In genomic region chr7:43460733-43461348, GRCh38 we compare ENCODE assay signal across 1 cellular context.
A peak's percentile ranks its signal among the peaks of the same experiment; 100 is the strongest.
TF ChIP-seq lines count a peak whose summit lies in the region.

No MANE protein-coding gene starts in this region.

TF ChIP-seq in HepG2, 621 proteins besides CTCF, POLR2A, EP300 and RAD21 (continued from another document and continues in another):
- TF ChIP-seq, protein P1, sequence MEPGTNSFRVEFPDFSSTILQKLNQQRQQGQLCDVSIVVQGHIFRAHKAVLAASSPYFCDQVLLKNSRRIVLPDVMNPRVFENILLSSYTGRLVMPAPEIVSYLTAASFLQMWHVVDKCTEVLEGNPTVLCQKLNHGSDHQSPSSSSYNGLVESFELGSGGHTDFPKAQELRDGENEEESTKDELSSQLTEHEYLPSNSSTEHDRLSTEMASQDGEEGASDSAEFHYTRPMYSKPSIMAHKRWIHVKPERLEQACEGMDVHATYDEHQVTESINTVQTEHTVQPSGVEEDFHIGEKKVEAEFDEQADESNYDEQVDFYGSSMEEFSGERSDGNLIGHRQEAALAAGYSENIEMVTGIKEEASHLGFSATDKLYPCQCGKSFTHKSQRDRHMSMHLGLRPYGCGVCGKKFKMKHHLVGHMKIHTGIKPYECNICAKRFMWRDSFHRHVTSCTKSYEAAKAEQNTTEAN (CRISPR knock-in tag; conservative IDR thresholded peaks at IDR 0.05), result no peak
- TF ChIP-seq SRSF1 (optimal IDR thresholded peaks at IDR 0.05; ENCODE audit: low read depth, low read length), result no peak
- no peak for TF ChIP-seq RBM39 (IDR thresholded peaks at IDR 0.05; ENCODE audit: low read depth, low read length, poor library complexity, severe bottlenecking)
- no peak for TF ChIP-seq MLLT10 (CRISPR knock-in tag; IDR thresholded peaks at IDR 0.05)
- TF ChIP-seq ZNF703 (CRISPR knock-in tag; IDR thresholded peaks at IDR 0.05; ENCODE audit: borderline replicate concordance), result no peak
- TF ChIP-seq, protein P2, sequence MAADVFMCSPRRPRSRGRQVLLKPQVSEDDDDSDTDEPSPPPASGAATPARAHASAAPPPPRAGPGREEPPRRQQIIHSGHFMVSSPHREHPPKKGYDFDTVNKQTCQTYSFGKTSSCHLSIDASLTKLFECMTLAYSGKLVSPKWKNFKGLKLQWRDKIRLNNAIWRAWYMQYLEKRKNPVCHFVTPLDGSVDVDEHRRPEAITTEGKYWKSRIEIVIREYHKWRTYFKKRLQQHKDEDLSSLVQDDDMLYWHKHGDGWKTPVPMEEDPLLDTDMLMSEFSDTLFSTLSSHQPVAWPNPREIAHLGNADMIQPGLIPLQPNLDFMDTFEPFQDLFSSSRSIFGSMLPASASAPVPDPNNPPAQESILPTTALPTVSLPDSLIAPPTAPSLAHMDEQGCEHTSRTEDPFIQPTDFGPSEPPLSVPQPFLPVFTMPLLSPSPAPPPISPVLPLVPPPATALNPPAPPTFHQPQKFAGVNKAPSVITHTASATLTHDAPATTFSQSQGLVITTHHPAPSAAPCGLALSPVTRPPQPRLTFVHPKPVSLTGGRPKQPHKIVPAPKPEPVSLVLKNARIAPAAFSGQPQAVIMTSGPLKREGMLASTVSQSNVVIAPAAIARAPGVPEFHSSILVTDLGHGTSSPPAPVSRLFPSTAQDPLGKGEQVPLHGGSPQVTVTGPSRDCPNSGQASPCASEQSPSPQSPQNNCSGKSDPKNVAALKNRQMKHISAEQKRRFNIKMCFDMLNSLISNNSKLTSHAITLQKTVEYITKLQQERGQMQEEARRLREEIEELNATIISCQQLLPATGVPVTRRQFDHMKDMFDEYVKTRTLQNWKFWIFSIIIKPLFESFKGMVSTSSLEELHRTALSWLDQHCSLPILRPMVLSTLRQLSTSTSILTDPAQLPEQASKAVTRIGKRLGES (CRISPR knock-in tag; IDR thresholded peaks at IDR 0.05; ENCODE audit: borderline replicate concordance), result no peak
- TF ChIP-seq HBP1 (CRISPR knock-in tag; IDR thresholded peaks at IDR 0.05; ENCODE audit: low read depth), result no peak
- TF ChIP-seq ZNF552 (CRISPR knock-in tag; IDR thresholded peaks at IDR 0.05; ENCODE audit: borderline replicate concordance), result no peak
- TF ChIP-seq RFXANK (CRISPR knock-in tag; IDR thresholded peaks at IDR 0.05), result no peak
- TF ChIP-seq JUND (CRISPR knock-in tag; IDR thresholded peaks at IDR 0.05), result no peak
- TF ChIP-seq ZBTB7B (CRISPR knock-in tag; IDR thresholded peaks at IDR 0.05), result no peak
- no peak for TF ChIP-seq ZNF282 (IDR thresholded peaks at IDR 0.05; ENCODE audit: partially characterized antibody)
- peak; percentile 59; the same call in 1 of the 2 replicates for TF ChIP-seq CEBPG (CRISPR knock-in tag; IDR thresholded peaks at IDR 0.05)
- no peak for TF ChIP-seq NFKBIZ (CRISPR knock-in tag; IDR thresholded peaks at IDR 0.05)
- TF ChIP-seq, protein P3, sequence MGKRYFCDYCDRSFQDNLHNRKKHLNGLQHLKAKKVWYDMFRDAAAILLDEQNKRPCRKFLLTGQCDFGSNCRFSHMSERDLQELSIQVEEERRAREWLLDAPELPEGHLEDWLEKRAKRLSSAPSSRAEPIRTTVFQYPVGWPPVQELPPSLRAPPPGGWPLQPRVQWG (CRISPR knock-in tag; IDR thresholded peaks at IDR 0.05; ENCODE audit: borderline replicate concordance, low read depth), result no peak
- no peak for TF ChIP-seq MTF1 (CRISPR knock-in tag; IDR thresholded peaks at IDR 0.05)
- no peak for TF ChIP-seq ZNF878 (CRISPR knock-in tag; IDR thresholded peaks at IDR 0.05)
- TF ChIP-seq MAZ (IDR thresholded peaks at IDR 0.05; ENCODE audit: borderline replicate concordance, low read depth, low read length), result no peak
- TF ChIP-seq MAZ (CRISPR knock-in tag; IDR thresholded peaks at IDR 0.05; ENCODE audit: low read depth), result no peak
- TF ChIP-seq ZNF296 (CRISPR knock-in tag; conservative IDR thresholded peaks at IDR 0.05), result no peak
- no peak; the same call in 1 of the 2 replicates for TF ChIP-seq ZMYM4 (CRISPR knock-in tag; IDR thresholded peaks at IDR 0.05)
- TF ChIP-seq, protein P4, sequence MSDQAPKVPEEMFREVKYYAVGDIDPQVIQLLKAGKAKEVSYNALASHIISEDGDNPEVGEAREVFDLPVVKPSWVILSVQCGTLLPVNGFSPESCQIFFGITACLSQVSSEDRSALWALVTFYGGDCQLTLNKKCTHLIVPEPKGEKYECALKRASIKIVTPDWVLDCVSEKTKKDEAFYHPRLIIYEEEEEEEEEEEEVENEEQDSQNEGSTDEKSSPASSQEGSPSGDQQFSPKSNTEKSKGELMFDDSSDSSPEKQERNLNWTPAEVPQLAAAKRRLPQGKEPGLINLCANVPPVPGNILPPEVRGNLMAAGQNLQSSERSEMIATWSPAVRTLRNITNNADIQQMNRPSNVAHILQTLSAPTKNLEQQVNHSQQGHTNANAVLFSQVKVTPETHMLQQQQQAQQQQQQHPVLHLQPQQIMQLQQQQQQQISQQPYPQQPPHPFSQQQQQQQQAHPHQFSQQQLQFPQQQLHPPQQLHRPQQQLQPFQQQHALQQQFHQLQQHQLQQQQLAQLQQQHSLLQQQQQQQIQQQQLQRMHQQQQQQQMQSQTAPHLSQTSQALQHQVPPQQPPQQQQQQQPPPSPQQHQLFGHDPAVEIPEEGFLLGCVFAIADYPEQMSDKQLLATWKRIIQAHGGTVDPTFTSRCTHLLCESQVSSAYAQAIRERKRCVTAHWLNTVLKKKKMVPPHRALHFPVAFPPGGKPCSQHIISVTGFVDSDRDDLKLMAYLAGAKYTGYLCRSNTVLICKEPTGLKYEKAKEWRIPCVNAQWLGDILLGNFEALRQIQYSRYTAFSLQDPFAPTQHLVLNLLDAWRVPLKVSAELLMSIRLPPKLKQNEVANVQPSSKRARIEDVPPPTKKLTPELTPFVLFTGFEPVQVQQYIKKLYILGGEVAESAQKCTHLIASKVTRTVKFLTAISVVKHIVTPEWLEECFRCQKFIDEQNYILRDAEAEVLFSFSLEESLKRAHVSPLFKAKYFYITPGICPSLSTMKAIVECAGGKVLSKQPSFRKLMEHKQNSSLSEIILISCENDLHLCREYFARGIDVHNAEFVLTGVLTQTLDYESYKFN (CRISPR knock-in tag; conservative IDR thresholded peaks at IDR 0.05), result peak; percentile 71
- TF ChIP-seq ZNF17 (CRISPR knock-in tag; IDR thresholded peaks at IDR 0.05), result no peak
- no peak for TF ChIP-seq ZMAT3 (CRISPR knock-in tag; conservative IDR thresholded peaks at IDR 0.05)
- no peak for TF ChIP-seq SMARCC2 (IDR thresholded peaks at IDR 0.05)
- no peak for TF ChIP-seq ARNTL (CRISPR knock-in tag; IDR thresholded peaks at IDR 0.05)
- no peak for TF ChIP-seq NPAS2 (CRISPR knock-in tag; IDR thresholded peaks at IDR 0.05; ENCODE audit: borderline replicate concordance)
- no peak for TF ChIP-seq YY1 (IDR thresholded peaks at IDR 0.05; ENCODE audit: insufficient read depth, insufficient replicate concordance, low read depth, low read length)
- no peak for TF ChIP-seq NFE2 (CRISPR knock-in tag; IDR thresholded peaks at IDR 0.05)
- TF ChIP-seq ATM (IDR thresholded peaks at IDR 0.05; ENCODE audit: borderline replicate concordance), result no peak
- TF ChIP-seq, protein P5, sequence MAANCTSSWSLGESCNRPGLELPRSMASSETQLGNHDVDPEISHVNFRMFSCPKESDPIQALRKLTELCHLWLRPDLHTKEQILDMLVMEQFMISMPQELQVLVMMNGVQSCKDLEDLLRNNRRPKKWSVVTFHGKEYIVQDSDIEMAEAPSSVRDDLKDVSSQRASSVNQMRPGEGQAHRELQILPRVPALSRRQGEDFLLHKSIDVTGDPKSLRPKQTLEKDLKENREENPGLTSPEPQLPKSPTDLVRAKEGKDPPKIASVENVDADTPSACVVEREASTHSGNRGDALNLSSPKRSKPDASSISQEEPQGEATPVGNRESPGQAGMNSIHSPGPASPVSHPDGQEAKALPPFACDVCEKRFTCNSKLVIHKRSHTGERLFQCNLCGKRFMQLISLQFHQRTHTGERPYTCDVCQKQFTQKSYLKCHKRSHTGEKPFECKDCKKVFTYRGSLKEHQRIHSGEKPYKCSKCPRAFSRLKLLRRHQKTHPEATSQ (CRISPR knock-in tag; IDR thresholded peaks at IDR 0.05; ENCODE audit: borderline replicate concordance), result no peak
- no peak for TF ChIP-seq ZNF678 (CRISPR knock-in tag; IDR thresholded peaks at IDR 0.05)
- TF ChIP-seq ARHGAP35 (CRISPR knock-in tag; IDR thresholded peaks at IDR 0.05; ENCODE audit: borderline replicate concordance), result no peak
- TF ChIP-seq, protein P6, sequence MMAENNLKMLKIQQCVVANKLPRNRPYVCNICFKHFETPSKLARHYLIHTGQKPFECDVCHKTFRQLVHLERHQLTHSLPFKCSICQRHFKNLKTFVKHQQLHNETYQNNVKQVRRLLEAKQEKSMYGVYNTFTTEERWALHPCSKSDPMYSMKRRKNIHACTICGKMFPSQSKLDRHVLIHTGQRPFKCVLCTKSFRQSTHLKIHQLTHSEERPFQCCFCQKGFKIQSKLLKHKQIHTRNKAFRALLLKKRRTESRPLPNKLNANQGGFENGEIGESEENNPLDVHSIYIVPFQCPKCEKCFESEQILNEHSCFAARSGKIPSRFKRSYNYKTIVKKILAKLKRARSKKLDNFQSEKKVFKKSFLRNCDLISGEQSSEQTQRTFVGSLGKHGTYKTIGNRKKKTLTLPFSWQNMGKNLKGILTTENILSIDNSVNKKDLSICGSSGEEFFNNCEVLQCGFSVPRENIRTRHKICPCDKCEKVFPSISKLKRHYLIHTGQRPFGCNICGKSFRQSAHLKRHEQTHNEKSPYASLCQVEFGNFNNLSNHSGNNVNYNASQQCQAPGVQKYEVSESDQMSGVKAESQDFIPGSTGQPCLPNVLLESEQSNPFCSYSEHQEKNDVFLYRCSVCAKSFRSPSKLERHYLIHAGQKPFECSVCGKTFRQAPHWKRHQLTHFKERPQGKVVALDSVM (CRISPR knock-in tag; IDR thresholded peaks at IDR 0.05), result no peak
- TF ChIP-seq, protein P7, sequence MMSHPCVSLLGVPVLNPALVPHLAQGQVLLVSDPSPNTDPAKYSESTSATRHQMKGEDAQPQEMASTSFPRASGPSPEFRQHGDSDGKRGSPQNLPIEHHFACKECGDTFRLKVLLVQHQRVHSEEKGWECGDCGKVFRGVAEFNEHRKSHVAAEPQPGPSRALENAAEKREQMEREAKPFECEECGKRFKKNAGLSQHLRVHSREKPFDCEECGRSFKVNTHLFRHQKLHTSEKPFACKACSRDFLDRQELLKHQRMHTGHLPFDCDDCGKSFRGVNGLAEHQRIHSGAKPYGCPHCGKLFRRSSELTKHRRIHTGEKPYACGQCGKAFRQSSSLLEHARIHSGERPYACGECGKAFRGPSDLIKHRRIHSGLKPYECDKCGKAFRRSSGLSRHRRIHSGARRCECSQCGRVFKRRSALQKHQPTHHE (CRISPR knock-in tag; IDR thresholded peaks at IDR 0.05; ENCODE audit: borderline replicate concordance), result no peak
- TF ChIP-seq ZNF724P (CRISPR knock-in tag; IDR thresholded peaks at IDR 0.05; ENCODE audit: borderline replicate concordance), result no peak
- TF ChIP-seq KDM5B (CRISPR knock-in tag; IDR thresholded peaks at IDR 0.05; ENCODE audit: borderline replicate concordance), result no peak
- TF ChIP-seq PHF20 (CRISPR knock-in tag; IDR thresholded peaks at IDR 0.05), result no peak
- TF ChIP-seq, protein P8, sequence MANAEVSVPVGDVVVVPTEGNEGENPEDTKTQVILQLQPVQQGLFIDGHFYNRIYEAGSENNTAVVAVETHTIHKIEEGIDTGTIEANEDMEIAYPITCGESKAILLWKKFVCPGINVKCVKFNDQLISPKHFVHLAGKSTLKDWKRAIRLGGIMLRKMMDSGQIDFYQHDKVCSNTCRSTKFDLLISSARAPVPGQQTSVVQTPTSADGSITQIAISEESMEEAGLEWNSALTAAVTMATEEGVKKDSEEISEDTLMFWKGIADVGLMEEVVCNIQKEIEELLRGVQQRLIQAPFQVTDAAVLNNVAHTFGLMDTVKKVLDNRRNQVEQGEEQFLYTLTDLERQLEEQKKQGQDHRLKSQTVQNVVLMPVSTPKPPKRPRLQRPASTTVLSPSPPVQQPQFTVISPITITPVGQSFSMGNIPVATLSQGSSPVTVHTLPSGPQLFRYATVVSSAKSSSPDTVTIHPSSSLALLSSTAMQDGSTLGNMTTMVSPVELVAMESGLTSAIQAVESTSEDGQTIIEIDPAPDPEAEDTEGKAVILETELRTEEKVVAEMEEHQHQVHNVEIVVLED (CRISPR knock-in tag; IDR thresholded peaks at IDR 0.05; ENCODE audit: borderline replicate concordance), result no peak
- no peak for TF ChIP-seq ZFP62 (CRISPR knock-in tag; IDR thresholded peaks at IDR 0.05)
- peak; percentile 20; the same call in 1 of the 2 replicates for TF ChIP-seq ETV5 (CRISPR knock-in tag; IDR thresholded peaks at IDR 0.05; ENCODE audit: borderline replicate concordance)
- TF ChIP-seq PRMT3 (CRISPR knock-in tag; IDR thresholded peaks at IDR 0.05; ENCODE audit: borderline replicate concordance, low read depth), result no peak
- TF ChIP-seq SMAD9 (CRISPR knock-in tag; IDR thresholded peaks at IDR 0.05), result no peak
- no peak for TF ChIP-seq EHMT2 (IDR thresholded peaks at IDR 0.05; ENCODE audit: borderline replicate concordance, low read depth, low read length)
- no peak for TF ChIP-seq ZNF3 (CRISPR knock-in tag; IDR thresholded peaks at IDR 0.05)
- TF ChIP-seq REXO4 (CRISPR knock-in tag; IDR thresholded peaks at IDR 0.05; ENCODE audit: borderline replicate concordance), result no peak
- TF ChIP-seq HDAC1 (CRISPR knock-in tag; IDR thresholded peaks at IDR 0.05), result no peak
- no peak for TF ChIP-seq ZFP91 (CRISPR knock-in tag; IDR thresholded peaks at IDR 0.05; ENCODE audit: borderline replicate concordance)
- TF ChIP-seq BHLHE40 (IDR thresholded peaks at IDR 0.05; ENCODE audit: low read length), result no peak
- TF ChIP-seq YEATS4 (CRISPR knock-in tag; IDR thresholded peaks at IDR 0.05; ENCODE audit: borderline replicate concordance), result no peak
